In the genomic region with DNA sequence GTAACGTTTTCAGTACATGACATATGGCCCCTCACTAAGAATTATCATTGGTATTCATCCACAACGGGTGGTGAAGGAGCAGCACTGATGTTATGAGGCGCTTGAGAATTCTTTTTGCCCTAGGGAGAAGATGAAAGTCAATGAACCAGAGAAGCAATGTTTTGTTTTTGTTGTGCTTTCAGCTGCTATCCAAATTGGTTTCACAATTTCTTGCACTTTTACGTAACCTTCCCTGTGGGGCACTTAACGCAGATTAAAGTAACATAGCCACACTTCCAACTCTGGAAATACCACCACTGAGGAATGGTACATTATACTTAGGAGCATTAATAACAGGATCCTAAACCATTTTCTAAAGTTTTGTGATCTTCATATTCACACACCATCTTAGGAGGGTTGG, we compare ENCODE assay signal across 23 cellular contexts. TPM values are rescaled to one million over a fixed set of nuclear protein-coding genes. Genes with fewer than 3 reads are reported as not detected.
"Had no signal": no experiment of that assay in that cellular context is flagged by ENCODE, and none has a peak within 500 bp of the region (broad histone marks: within the 10 kb centered on the region; RNA-seq: fewer than 3 reads in every experiment).

No MANE protein-coding gene starts in this region.

- H3K4me3 Mint-ChIP-seq: activated CD4-positive, alpha-beta T cell treated with anti-CD3 and anti-CD28 coated beads for 36 hours; activated naive CD8-positive, alpha-beta T cell; brain; central memory CD8-positive, alpha-beta T cell; mesothelial cell of epicardium; natural killer cell treated with Interleukin-12 subunit alpha and Interleukin-12 subunit beta and Interleukin-15 and Interleukin-18, amount 100 ng/mL, for 72 hours; T-helper 2 cell treated with Interferon-gamma antibody and Interleukin-4, amounts not matched to agents 5 μg/mL and 100 μg/mL, for 36 hours; WTC11 had no signal

- H3K4me3 ChIP-seq: coronary artery, lung, pancreas, skin epidermis, transverse colon, uterus had no signal

- H3K4me1 Mint-ChIP-seq: activated CD4-positive, alpha-beta T cell treated with anti-CD3 and anti-CD28 coated beads for 36 hours; brain; central memory CD8-positive, alpha-beta T cell; WTC11 had no signal

- FAIRE-seq: keratinocyte, pancreas had no signal

- DNase-seq: activated CD4-positive, alpha-beta T cell treated with anti-CD3 and anti-CD28 coated beads for 36 hours; activated CD4-positive, alpha-beta T cell treated with anti-CD3 and anti-CD28 coated beads, Interleukin-2, amount 50 U/mL, for 48 hours; activated gamma-delta T cell; foreskin fibroblast; glutamatergic neuron; pancreas; stimulated activated naive CD8-positive, alpha-beta T cell treated with anti-CD3 and anti-CD28 coated beads, Interleukin-15, Interleukin-2, amounts not matched to agents 100 U/mL and 50 U/mL, for 24 hours; substantia nigra; transverse colon; uterus had no signal

- H3K36me3 Mint-ChIP-seq: activated naive CD8-positive, alpha-beta T cell; brain; natural killer cell treated with Interleukin-12 subunit alpha and Interleukin-12 subunit beta and Interleukin-15 and Interleukin-18, amount 100 ng/mL, for 72 hours had no signal

- H3K27ac Mint-ChIP-seq: activated CD4-positive, alpha-beta T cell treated with anti-CD3 and anti-CD28 coated beads for 36 hours; activated naive CD8-positive, alpha-beta T cell; brain; mesothelial cell of epicardium; natural killer cell treated with Interleukin-12 subunit alpha and Interleukin-12 subunit beta and Interleukin-15 and Interleukin-18, amount 100 ng/mL, for 72 hours; T-helper 2 cell treated with Interferon-gamma antibody and Interleukin-4, amounts not matched to agents 5 μg/mL and 100 μg/mL, for 36 hours; WTC11 had no signal

- H3K27me3 Mint-ChIP-seq: central memory CD8-positive, alpha-beta T cell; natural killer cell treated with Interleukin-12 subunit alpha and Interleukin-12 subunit beta and Interleukin-15 and Interleukin-18, amount 100 ng/mL, for 72 hours had no signal

- H3K9me3 ChIP-seq: neutrophil, pancreas, transverse colon, uterus had no signal

- ATAC-seq: activated CD4-positive, alpha-beta T cell treated with anti-CD3 and anti-CD28 coated beads for 36 hours; esophagus mucosa; natural killer cell treated with Interleukin-12 subunit alpha and Interleukin-12 subunit beta and Interleukin-15 and Interleukin-18, amount 100 ng/mL, for 72 hours; pancreas; stimulated activated naive CD8-positive, alpha-beta T cell treated with anti-CD3 and anti-CD28 coated beads, Interleukin-15, Interleukin-2, amounts not matched to agents 100 U/mL and 50 U/mL, for 24 hours; WTC11 had no signal

RNA-seq across cellular contexts. Expression of a gene that starts 13.3 kb away (rescaled TPM):
- total RNA-seq: activated CD4-positive, alpha-beta T cell treated with anti-CD3 and anti-CD28 coated beads for 36 hours; natural killer cell treated with Interleukin-12 subunit alpha and Interleukin-12 subunit beta and Interleukin-15 and Interleukin-18, amount 100 ng/mL, for 72 hours had no signal
- polyA plus RNA-seq: keratinocyte had no signal
